In genomic region chr15:41853831-41854230, GRCh38 we compare ENCODE assay signal across 9 cellular contexts. TPM values are rescaled to one million over a fixed set of nuclear protein-coding genes. Genes with fewer than 3 reads are reported as not detected.
"Had no signal": no experiment of that assay in that cellular context is flagged by ENCODE, and none has a peak within 500 bp of the region (broad histone marks: within the 10 kb centered on the region; RNA-seq: fewer than 3 reads in every experiment).

No MANE protein-coding gene starts in this region.

- H3K4me2 ChIP-seq: GM23338, KMS-11 had no signal

- H3K9ac ChIP-seq: KMS-11 had no signal

- H3K27ac ChIP-seq: HL-60, KMS-11 had no signal

- H3K4me3 ChIP-seq: GM23338, HAP-1 had no signal

- H3K4me3 Mint-ChIP-seq: GM23338 had no signal

- H3K9me3 Mint-ChIP-seq: GM23338 had no signal

- H3K9me3 ChIP-seq: HAP-1 had no signal

- H3K4me1 ChIP-seq: HAP-1 had no signal

- H3K36me3 ChIP-seq: HAP-1 had no signal

- H2AFZ ChIP-seq: GM23338 had no signal

- DNase-seq: H7, IMR-90, KBM-7 had no signal

- H3K27ac Mint-ChIP-seq: GM23338 had no signal

- ATAC-seq: HCT116 had no signal

RNA-seq across cellular contexts. Expression of gene SPTBN5, which starts 40.0 kb away (rescaled TPM):
- total RNA-seq: H4 had no signal
